19 cellular contexts compared by ENCODE assay signal in genomic region chr1:245396615-245397014, GRCh38.
"Had no signal": no experiment of that assay in that cellular context is flagged by ENCODE, and none has a peak within 500 bp of the region (broad histone marks: within the 10 kb centered on the region; RNA-seq: fewer than 3 reads in every experiment).

No MANE protein-coding gene starts in this region.

- FAIRE-seq: frontal cortex, pancreas had no signal

- DNase-seq: activated CD8-positive, alpha-beta memory T cell treated with anti-CD3 and anti-CD28 coated beads for 24 hours; activated CD8-positive, alpha-beta memory T cell treated with anti-CD3 and anti-CD28 coated beads, Interleukin-2, amount 50 U/mL, for 4 hours; activated T-cell treated with anti-CD3 and anti-CD28 coated beads, Interleukin-2, amount 50 U/mL, for 24 hours; amygdala; effector CD8-positive, alpha-beta T cell; erythroblast; glutamatergic neuron; hypothalamus; islet precursor cell; left cardiac atrium; mesenchymal stem cell; pancreas; psoas muscle; stimulated activated CD4-positive, alpha-beta T cell treated with anti-CD3 and anti-CD28 coated beads, Interleukin-4, amount 100 ng/mL, for 24 hours; stimulated activated naive CD8-positive, alpha-beta T cell treated with anti-CD3 and anti-CD28 coated beads, Interleukin-15, Interleukin-2, amounts not matched to agents 100 U/mL and 50 U/mL, for 24 hours; T-helper 1 cell had no signal

- H3K4me1 ChIP-seq: pancreas, psoas muscle, right atrium auricular region had no signal

- H3K36me3 ChIP-seq: neutrophil, pancreas, right atrium auricular region had no signal

- H3K9me3 ChIP-seq: neutrophil, pancreas, psoas muscle had no signal

- H3K27me3 ChIP-seq: neutrophil, pancreas, right atrium auricular region had no signal

- H3K27ac ChIP-seq: neutrophil, pancreas, psoas muscle, right atrium auricular region had no signal

- H3K4me3 ChIP-seq: pancreas, psoas muscle, right atrium auricular region had no signal
